ENCODE assay signal across 1 cellular context in genomic region chr11:10645212-10645795, GRCh38.
TF ChIP-seq lines count a peak whose summit lies in the region.

No MANE protein-coding gene starts in this region.

TF ChIP-seq in K562, 482 proteins besides CTCF, POLR2A, EP300 and RAD21 (continued from another document):
- no peak for TF ChIP-seq EZH2 (IDR thresholded peaks at IDR 0.05; ENCODE audit: borderline replicate concordance, low read depth, low read length)
- TF ChIP-seq SMARCB1 (IDR thresholded peaks at IDR 0.05; ENCODE audit: insufficient read length, low read depth) = no peak
- peak; percentile 73 for TF ChIP-seq MAFF (IDR thresholded peaks at IDR 0.05; ENCODE audit: low read length)
- TF ChIP-seq CBFB (CRISPR knock-in tag; IDR thresholded peaks at IDR 0.05) = no peak
- 0 out of 2 replicates have a peak, but pooled peaks have one; percentile 16 for TF ChIP-seq NFE2L1 (tag; IDR thresholded peaks at IDR 0.05; ENCODE audit: borderline replicate concordance, low read depth)
- no peak for TF ChIP-seq VEZF1 (CRISPR knock-in tag; IDR thresholded peaks at IDR 0.05)
- TF ChIP-seq ARID1B (IDR thresholded peaks at IDR 0.05) = 0 out of 2 replicates have a peak, but pooled peaks have one; percentile 14
- no peak for TF ChIP-seq HDAC6 (IDR thresholded peaks at IDR 0.05; ENCODE audit: low read depth, low read length)
- TF ChIP-seq CHAMP1 (IDR thresholded peaks at IDR 0.05) = no peak
- TF ChIP-seq MAFG (tag; conservative IDR thresholded peaks at IDR 0.05) = peak; percentile 91
- peak; percentile 76; the same call in 1 of the 2 replicates for TF ChIP-seq MAFK (IDR thresholded peaks at IDR 0.05; ENCODE audit: low read length)
- TF ChIP-seq ILK (tag; IDR thresholded peaks at IDR 0.05; ENCODE audit: borderline replicate concordance, low read depth) = no peak
- TF ChIP-seq ZNF121 (CRISPR knock-in tag; conservative IDR thresholded peaks at IDR 0.05) = no peak
- TF ChIP-seq ZZZ3 (IDR thresholded peaks at IDR 0.05) = no peak
- no peak for TF ChIP-seq MECOM (CRISPR knock-in tag; IDR thresholded peaks at IDR 0.05)
- no peak for TF ChIP-seq NR0B1 (IDR thresholded peaks at IDR 0.05; ENCODE audit: partially characterized antibody)
- TF ChIP-seq C11orf30 (IDR thresholded peaks at IDR 0.05; ENCODE audit: low read depth) = peak; percentile 93
- no peak for TF ChIP-seq ZNF449 (CRISPR knock-in tag; IDR thresholded peaks at IDR 0.05)
- TF ChIP-seq CEBPG (CRISPR knock-in tag; IDR thresholded peaks at IDR 0.05) = peak; percentile 50; the same call in 1 of the 2 replicates
- TF ChIP-seq CEBPG (tag; conservative IDR thresholded peaks at IDR 0.05 in 1 of 2, IDR thresholded peaks at IDR 0.05 in 1 of 2) = no peak
- no peak for TF ChIP-seq E2F5 (CRISPR knock-in tag; IDR thresholded peaks at IDR 0.05)
- no peak for TF ChIP-seq KAT7 (CRISPR knock-in tag; IDR thresholded peaks at IDR 0.05; ENCODE audit: borderline replicate concordance)
- no peak for TF ChIP-seq STAT5B (CRISPR knock-in tag; IDR thresholded peaks at IDR 0.05)
- TF ChIP-seq NFE2 (IDR thresholded peaks at IDR 0.05; ENCODE audit: low read depth) = peak; percentile 70
- no peak for TF ChIP-seq CBX3 (IDR thresholded peaks at IDR 0.05; ENCODE audit: borderline replicate concordance in 1 of 2, low read length in 2 of 2)
- peak; percentile 68 for TF ChIP-seq ESRRA (IDR thresholded peaks at IDR 0.05; ENCODE audit: borderline replicate concordance, low read depth)
- TF ChIP-seq BCOR (IDR thresholded peaks at IDR 0.05) = peak; percentile 40; the same call in 1 of the 2 replicates
- TF ChIP-seq ATF2 (CRISPR knock-in tag; IDR thresholded peaks at IDR 0.05) = no peak
- TF ChIP-seq ZNF668 (CRISPR knock-in tag; IDR thresholded peaks at IDR 0.05) = no peak
- TF ChIP-seq PHB (CRISPR knock-in tag; IDR thresholded peaks at IDR 0.05) = no peak
- no peak for TF ChIP-seq ZNF184 (CRISPR knock-in tag; IDR thresholded peaks at IDR 0.05)
- TF ChIP-seq ARNT (IDR thresholded peaks at IDR 0.05) = no peak
- no peak for TF ChIP-seq ZNF212 (CRISPR knock-in tag; IDR thresholded peaks at IDR 0.05)
- TF ChIP-seq ZNF316 (IDR thresholded peaks at IDR 0.05) = peak; percentile 96
